Comparison of ENCODE assay signal across 1 cellular context in genomic region chr1:10519016-10519417, GRCh38.
TF ChIP-seq lines count a peak whose summit lies in the region.

No MANE protein-coding gene starts in this region.

TF ChIP-seq in GM23338, 12 proteins besides CTCF, POLR2A, EP300 and RAD21:
- TF ChIP-seq ZNF462 (CRISPR knock-in tag; IDR thresholded peaks at IDR 0.05) (no peak), ZNF331 (CRISPR knock-in tag; IDR thresholded peaks at IDR 0.05; ENCODE audit: low read depth) (no peak), EZH2phosphoT487 (IDR thresholded peaks at IDR 0.05; ENCODE audit: unreplicated experiment) (no peak), NANOG (IDR thresholded peaks at IDR 0.05; ENCODE audit: borderline replicate concordance) (no peak), REST (IDR thresholded peaks at IDR 0.05; ENCODE audit: unreplicated experiment) (no peak), EZH2 (IDR thresholded peaks at IDR 0.05; ENCODE audit: low read depth, unreplicated experiment) (no peak), STAT1 (IDR thresholded peaks at IDR 0.05; ENCODE audit: unreplicated experiment) (no peak)
